In the genomic region with DNA sequence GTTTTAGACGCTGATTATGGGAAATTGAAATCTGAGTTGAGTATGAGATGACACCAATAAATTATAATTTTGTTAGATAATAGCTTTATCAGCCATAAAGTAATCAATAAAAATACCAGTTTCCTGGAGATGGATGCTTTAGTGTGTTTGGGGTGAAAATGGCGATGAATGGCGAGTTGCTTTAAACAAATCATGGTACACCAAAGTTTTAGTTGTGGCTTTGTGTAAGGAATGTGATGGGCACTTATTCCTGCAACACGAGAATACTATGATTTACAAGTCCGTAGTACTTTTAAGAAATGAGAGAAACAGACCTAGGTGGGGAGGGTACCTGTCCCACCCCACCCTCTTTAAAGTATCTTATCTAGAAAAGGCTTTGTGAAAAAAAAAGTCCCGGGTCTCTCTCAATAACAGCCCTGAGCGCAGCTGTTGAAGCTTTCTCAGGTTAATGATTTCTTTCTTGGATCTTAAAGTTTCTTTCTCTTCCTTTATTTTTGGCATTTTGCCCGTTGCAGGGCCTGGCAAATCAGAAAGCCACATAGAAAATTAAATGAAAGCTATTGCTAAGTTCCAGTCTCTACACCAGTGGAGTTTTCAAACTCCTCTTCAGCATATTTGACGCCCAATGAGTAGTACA, we compare ENCODE assay signal across 1 cellular context.
TF ChIP-seq lines count a peak whose summit lies in the region.

No MANE protein-coding gene starts in this region.

TF ChIP-seq in K562, 482 proteins besides CTCF, POLR2A, EP300 and RAD21 (continued from another document and continues in another):
- TF ChIP-seq, protein P1, sequence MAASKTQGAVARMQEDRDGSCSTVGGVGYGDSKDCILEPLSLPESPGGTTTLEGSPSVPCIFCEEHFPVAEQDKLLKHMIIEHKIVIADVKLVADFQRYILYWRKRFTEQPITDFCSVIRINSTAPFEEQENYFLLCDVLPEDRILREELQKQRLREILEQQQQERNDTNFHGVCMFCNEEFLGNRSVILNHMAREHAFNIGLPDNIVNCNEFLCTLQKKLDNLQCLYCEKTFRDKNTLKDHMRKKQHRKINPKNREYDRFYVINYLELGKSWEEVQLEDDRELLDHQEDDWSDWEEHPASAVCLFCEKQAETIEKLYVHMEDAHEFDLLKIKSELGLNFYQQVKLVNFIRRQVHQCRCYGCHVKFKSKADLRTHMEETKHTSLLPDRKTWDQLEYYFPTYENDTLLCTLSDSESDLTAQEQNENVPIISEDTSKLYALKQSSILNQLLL (CRISPR knock-in tag; IDR thresholded peaks at IDR 0.05; ENCODE audit: borderline replicate concordance), result no peak
- peak; percentile 4; the same call in 1 of the 2 replicates for TF ChIP-seq LEF1 (IDR thresholded peaks at IDR 0.05)
- no peak for TF ChIP-seq BMI1 (IDR thresholded peaks at IDR 0.05; ENCODE audit: low read length)
- 0 out of 2 replicates have a peak, but pooled peaks have one; percentile 48 for TF ChIP-seq KAT8 (IDR thresholded peaks at IDR 0.05; ENCODE audit: low read depth)
- TF ChIP-seq NFIX (CRISPR knock-in tag; IDR thresholded peaks at IDR 0.05; ENCODE audit: low read depth), result 0 out of 2 replicates have a peak, but pooled peaks have one; percentile 23
- 0 out of 4 replicates have a peak, but pooled peaks of 1 of the 2 experiments have one; percentile 10 for TF ChIP-seq KDM1A (IDR thresholded peaks at IDR 0.05)
- TF ChIP-seq, protein P2, sequence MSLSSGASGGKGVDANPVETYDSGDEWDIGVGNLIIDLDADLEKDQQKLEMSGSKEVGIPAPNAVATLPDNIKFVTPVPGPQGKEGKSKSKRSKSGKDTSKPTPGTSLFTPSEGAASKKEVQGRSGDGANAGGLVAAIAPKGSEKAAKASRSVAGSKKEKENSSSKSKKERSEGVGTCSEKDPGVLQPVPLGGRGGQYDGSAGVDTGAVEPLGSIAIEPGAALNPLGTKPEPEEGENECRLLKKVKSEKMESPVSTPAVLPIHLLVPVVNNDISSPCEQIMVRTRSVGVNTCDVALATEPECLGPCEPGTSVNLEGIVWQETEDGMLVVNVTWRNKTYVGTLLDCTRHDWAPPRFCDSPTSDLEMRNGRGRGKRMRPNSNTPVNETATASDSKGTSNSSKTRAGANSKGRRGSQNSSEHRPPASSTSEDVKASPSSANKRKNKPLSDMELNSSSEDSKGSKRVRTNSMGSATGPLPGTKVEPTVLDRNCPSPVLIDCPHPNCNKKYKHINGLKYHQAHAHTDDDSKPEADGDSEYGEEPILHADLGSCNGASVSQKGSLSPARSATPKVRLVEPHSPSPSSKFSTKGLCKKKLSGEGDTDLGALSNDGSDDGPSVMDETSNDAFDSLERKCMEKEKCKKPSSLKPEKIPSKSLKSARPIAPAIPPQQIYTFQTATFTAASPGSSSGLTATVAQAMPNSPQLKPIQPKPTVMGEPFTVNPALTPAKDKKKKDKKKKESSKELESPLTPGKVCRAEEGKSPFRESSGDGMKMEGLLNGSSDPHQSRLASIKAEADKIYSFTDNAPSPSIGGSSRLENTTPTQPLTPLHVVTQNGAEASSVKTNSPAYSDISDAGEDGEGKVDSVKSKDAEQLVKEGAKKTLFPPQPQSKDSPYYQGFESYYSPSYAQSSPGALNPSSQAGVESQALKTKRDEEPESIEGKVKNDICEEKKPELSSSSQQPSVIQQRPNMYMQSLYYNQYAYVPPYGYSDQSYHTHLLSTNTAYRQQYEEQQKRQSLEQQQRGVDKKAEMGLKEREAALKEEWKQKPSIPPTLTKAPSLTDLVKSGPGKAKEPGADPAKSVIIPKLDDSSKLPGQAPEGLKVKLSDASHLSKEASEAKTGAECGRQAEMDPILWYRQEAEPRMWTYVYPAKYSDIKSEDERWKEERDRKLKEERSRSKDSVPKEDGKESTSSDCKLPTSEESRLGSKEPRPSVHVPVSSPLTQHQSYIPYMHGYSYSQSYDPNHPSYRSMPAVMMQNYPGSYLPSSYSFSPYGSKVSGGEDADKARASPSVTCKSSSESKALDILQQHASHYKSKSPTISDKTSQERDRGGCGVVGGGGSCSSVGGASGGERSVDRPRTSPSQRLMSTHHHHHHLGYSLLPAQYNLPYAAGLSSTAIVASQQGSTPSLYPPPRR (CRISPR knock-in tag; IDR thresholded peaks at IDR 0.05; ENCODE audit: borderline replicate concordance), result 0 out of 2 replicates have a peak, but pooled peaks have one; percentile 7
- TF ChIP-seq DACH1 (IDR thresholded peaks at IDR 0.05; ENCODE audit: partially characterized antibody), result no peak
- peak in 1 of 2 experiments; percentile 18 for TF ChIP-seq AFF1 (IDR thresholded peaks at IDR 0.05; ENCODE audit: low read depth in 1 of 2, partially characterized antibody in 2 of 2)
- TF ChIP-seq NFATC3 (IDR thresholded peaks at IDR 0.05), result 0 out of 2 replicates have a peak, but pooled peaks have one; percentile 59
- TF ChIP-seq MCM7 (IDR thresholded peaks at IDR 0.05), result no peak
- peak; percentile 16; the same call in 1 of the 2 replicates for TF ChIP-seq ZNF589 (CRISPR knock-in tag; IDR thresholded peaks at IDR 0.05; ENCODE audit: low read depth)
- TF ChIP-seq, protein P3, sequence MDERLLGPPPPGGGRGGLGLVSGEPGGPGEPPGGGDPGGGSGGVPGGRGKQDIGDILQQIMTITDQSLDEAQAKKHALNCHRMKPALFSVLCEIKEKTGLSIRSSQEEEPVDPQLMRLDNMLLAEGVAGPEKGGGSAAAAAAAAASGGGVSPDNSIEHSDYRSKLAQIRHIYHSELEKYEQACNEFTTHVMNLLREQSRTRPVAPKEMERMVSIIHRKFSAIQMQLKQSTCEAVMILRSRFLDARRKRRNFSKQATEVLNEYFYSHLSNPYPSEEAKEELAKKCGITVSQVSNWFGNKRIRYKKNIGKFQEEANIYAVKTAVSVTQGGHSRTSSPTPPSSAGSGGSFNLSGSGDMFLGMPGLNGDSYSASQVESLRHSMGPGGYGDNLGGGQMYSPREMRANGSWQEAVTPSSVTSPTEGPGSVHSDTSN (CRISPR knock-in tag; IDR thresholded peaks at IDR 0.05; ENCODE audit: low read depth), result no peak
- TF ChIP-seq, protein P3 (tag; conservative IDR thresholded peaks at IDR 0.05; ENCODE audit: low read depth), result 0 out of 2 replicates have a peak, but pooled peaks have one; percentile 12
- TF ChIP-seq ZNF318 (IDR thresholded peaks at IDR 0.05; ENCODE audit: borderline replicate concordance in 1 of 2, low read depth in 1 of 2), result no peak
- peak; percentile 92 for TF ChIP-seq NFIC (IDR thresholded peaks at IDR 0.05)
- no peak for TF ChIP-seq RBFOX2 (IDR thresholded peaks at IDR 0.05; ENCODE audit: low read depth, low read length)
- peak in 1 of 2 experiments; percentile 12; a peak in 1 of 4 replicates for TF ChIP-seq CSDE1 (IDR thresholded peaks at IDR 0.05)
- TF ChIP-seq NRF1 (conservative IDR thresholded peaks at IDR 0.05 in 1 of 2, IDR thresholded peaks at IDR 0.05 in 1 of 2), result no peak
- TF ChIP-seq, protein P4, sequence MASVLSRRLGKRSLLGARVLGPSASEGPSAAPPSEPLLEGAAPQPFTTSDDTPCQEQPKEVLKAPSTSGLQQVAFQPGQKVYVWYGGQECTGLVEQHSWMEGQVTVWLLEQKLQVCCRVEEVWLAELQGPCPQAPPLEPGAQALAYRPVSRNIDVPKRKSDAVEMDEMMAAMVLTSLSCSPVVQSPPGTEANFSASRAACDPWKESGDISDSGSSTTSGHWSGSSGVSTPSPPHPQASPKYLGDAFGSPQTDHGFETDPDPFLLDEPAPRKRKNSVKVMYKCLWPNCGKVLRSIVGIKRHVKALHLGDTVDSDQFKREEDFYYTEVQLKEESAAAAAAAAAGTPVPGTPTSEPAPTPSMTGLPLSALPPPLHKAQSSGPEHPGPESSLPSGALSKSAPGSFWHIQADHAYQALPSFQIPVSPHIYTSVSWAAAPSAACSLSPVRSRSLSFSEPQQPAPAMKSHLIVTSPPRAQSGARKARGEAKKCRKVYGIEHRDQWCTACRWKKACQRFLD (CRISPR knock-in tag; IDR thresholded peaks at IDR 0.05), result peak; percentile 49; the same call in 1 of the 2 replicates
- TF ChIP-seq SMARCC2 (IDR thresholded peaks at IDR 0.05; ENCODE audit: low read depth), result 0 out of 2 replicates have a peak, but pooled peaks have one; percentile 22
